ENCODE assay signal across 9 cellular contexts in genomic region chr17:17737938-17738894, GRCh38. TPM values are rescaled to one million over a fixed set of nuclear protein-coding genes. Genes with fewer than 3 reads are reported as not detected.
DNase-seq lines count a peak whose midpoint lies in the region; ATAC-seq and TF ChIP-seq lines count a peak whose summit lies in the region.
"Had no signal": no experiment of that assay in that cellular context is flagged by ENCODE, and none has a peak within 500 bp of the region (broad histone marks: within the 10 kb centered on the region; RNA-seq: fewer than 3 reads in every experiment).

No MANE protein-coding gene starts in this region.

- H3K4me1 Mint-ChIP-seq in HFFc6 (ENCODE audit: low read depth), result peaks cover 70% of the 10 kb centered on the region
- peaks cover 37 to 81% of the 10 kb centered on the region in 2 donors for H3K4me1 Mint-ChIP-seq in stimulated activated naive B cell treated with anti-CD40 and anti-IgM and Interleukin-4, amounts not matched to agents 10 μg/mL and 1 μg/mL and 100 μg/mL, for 72 hours

- in situ Hi-C loops in astrocyte of the spinal cord (cut with HindIII; ENCODE audit: low sequenced_read_pairs), result no loop called here

- H3K36me3 Mint-ChIP-seq in HFFc6 (ENCODE audit: low read depth), result peaks cover 5% of the 10 kb centered on the region; the same call in 1 of the 2 replicates
- peaks cover 8 to 12% of the 10 kb centered on the region in 2 donors for H3K36me3 Mint-ChIP-seq in stimulated activated naive B cell treated with anti-CD40 and anti-IgM and Interleukin-4, amounts not matched to agents 10 μg/mL and 1 μg/mL and 100 μg/mL, for 72 hours

- no peak overlapping the region for H3K4me3 ChIP-seq in astrocyte of the spinal cord (ENCODE audit: low read depth, low read length)

- H3K27me3 ChIP-seq in layer of hippocampus (ENCODE audit: control insufficient read depth, insufficient read depth, low read length), result no peaks in the 10 kb centered on the region

- H3K27ac ChIP-seq in layer of hippocampus (ENCODE audit: low read depth, low read length), result peak overlapping the region; percentile 55

- no peaks in the 10 kb centered on the region for H3K9me3 Mint-ChIP-seq in HFFc6
- H3K9me3 Mint-ChIP-seq in stimulated activated naive B cell treated with anti-CD40 and anti-IgM and Interleukin-4, amounts not matched to agents 10 μg/mL and 1 μg/mL and 100 μg/mL, for 72 hours, result no peaks in the 10 kb centered on the region

- H3K27me3 Mint-ChIP-seq in HFFc6 (ENCODE audit: insufficient read depth), result no peaks in the 10 kb centered on the region; the same call in 1 of the 2 replicates
- no peaks in the 10 kb centered on the region for H3K27me3 Mint-ChIP-seq in stimulated activated naive B cell treated with anti-CD40 and anti-IgM and Interleukin-4, amounts not matched to agents 10 μg/mL and 1 μg/mL and 100 μg/mL, for 72 hours

- no peak for DNase-seq in HFFc6
- peak; percentile 34 for DNase-seq in astrocyte of the spinal cord (ENCODE audit: low read depth, low spot score)
- no peak for DNase-seq in stimulated activated naive B cell treated with anti-CD40 and anti-IgM and Interleukin-4, amounts not matched to agents 10 μg/mL and 1 μg/mL and 100 μg/mL, for 72 hours
- DNase-seq in NCI-H1930 (lab: John Stamatoyannopoulos, UW), result no peak
- no peak for DNase-seq in SIG-M5 (lab: John Stamatoyannopoulos, UW)
- DNase-seq: NCI-H1092 had no signal

- peak overlapping the region; percentile 85; the same call in 1 of the 2 replicates for H3K27ac Mint-ChIP-seq in HFFc6
- peak overlapping the region; percentile 28 for H3K27ac Mint-ChIP-seq in stimulated activated naive B cell treated with anti-CD40 and anti-IgM and Interleukin-4, amounts not matched to agents 10 μg/mL and 1 μg/mL and 100 μg/mL, for 72 hours

- no peak for TF ChIP-seq CTCF in HFFc6 (IDR thresholded peaks at IDR 0.05)
- TF ChIP-seq CTCF in astrocyte of the spinal cord (IDR thresholded peaks at IDR 0.05; ENCODE audit: low read depth, low read length), result no peak

- no peak overlapping the region for H3K4me3 Mint-ChIP-seq in HFFc6
- H3K4me3 Mint-ChIP-seq in stimulated activated naive B cell treated with anti-CD40 and anti-IgM and Interleukin-4, amounts not matched to agents 10 μg/mL and 1 μg/mL and 100 μg/mL, for 72 hours, result peak overlapping the region in 1 of 2 donors; percentile 59

- ATAC-seq in stimulated activated naive B cell treated with anti-CD40 and anti-IgM and Interleukin-4, amounts not matched to agents 10 μg/mL and 1 μg/mL and 100 μg/mL, for 72 hours (replicated peaks), result peak; percentile 80 to 85
- ATAC-seq in GM18498 (IDR thresholded peaks at IDR 0.05; ENCODE audit: unreplicated experiment) (no peak), GM19328 (IDR thresholded peaks at IDR 0.05; ENCODE audit: unreplicated experiment) (no peak)

RNA-seq across cellular contexts. Expression of gene RAI1, which starts 57.0 kb away (rescaled TPM):
- 10 to 100 TPM; 26.9 to 29.3 (median 29.0) TPM for total RNA-seq in HFFc6 (2021; fragmentation: NEBNext Ultra II Directional; extraction: Animal tissue kit (Norgen Biotek cat#: 25700))

Comparison
In these comparisons a context has a peak if more than half of its experiments do, and no peak if none do; other contexts are left out.
1. ATAC-seq: peak in stimulated activated naive B cell treated with anti-CD40 and anti-IgM and Interleukin-4, amounts not matched to agents 10 μg/mL and 1 μg/mL and 100 μg/mL, for 72 hours (2 of 2); none in GM18498 (single experiment) and GM19328 (single experiment).